Comparison of ENCODE assay signal across 1 cellular context in the genomic region with DNA sequence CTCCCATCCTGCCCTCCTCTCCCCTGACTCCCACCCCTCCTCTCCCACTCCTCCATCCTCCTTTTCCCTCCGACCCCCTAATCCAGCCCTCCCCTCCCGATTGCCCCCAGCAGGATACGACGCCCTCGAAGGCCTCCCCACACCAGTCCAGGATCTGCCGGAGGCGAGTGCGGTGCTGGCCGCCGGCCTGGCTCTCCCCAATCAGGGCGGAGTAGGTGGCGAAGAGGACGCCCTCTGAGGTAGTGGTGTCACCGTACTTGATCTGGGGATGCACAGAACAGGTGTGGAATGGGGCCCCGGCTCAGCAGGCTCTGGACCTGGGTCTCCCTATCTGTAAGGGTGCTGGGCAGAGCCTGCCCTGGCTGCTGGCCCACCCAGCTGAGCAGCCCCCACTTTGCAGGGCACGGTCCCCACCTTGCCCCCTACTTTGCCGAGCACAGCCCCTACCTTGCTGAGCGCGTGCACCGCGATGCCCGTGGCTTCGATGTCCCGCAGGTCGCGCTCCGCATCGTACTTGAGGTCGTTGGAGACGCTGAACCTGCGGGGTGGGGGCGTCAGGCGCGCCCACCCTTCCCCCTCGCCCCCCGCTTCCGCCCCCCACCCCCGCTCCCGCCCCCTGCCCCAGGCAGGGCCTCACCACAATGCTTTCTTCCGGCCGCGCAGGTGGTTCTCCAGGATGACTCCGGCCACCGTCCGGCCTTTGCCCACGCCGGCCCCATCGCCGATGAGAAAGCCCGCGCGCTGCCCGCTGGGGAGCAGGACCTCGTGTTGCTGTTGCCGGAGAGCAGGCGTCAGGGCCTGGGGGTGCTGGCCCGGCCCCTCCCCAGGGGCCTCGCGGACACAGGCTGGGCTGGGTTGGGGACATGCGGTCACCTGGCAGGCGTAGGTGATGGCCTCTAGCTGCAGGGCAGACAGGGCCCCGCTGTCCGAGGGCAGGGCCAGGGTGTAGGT.
TF ChIP-seq lines count a peak whose summit lies in the region.

No MANE protein-coding gene starts in this region.

TF ChIP-seq in HCT116, 20 proteins besides CTCF, POLR2A, EP300 and RAD21:
- TF ChIP-seq CBX3 (IDR thresholded peaks at IDR 0.05; ENCODE audit: low read depth) (no peak), EZH2 (IDR thresholded peaks at IDR 0.05) (no peak), POLR2AphosphoS5 (IDR thresholded peaks at IDR 0.05; ENCODE audit: low read depth, low read length) (no peak), ZFX (IDR thresholded peaks at IDR 0.05) (no peak), ELF1 (IDR thresholded peaks at IDR 0.05; ENCODE audit: borderline replicate concordance, low read depth) (no peak), ZNF274 (IDR thresholded peaks at IDR 0.05; ENCODE audit: low read depth, low read length) (no peak), SP1 (IDR thresholded peaks at IDR 0.05; ENCODE audit: low read depth) (no peak), YY1 (IDR thresholded peaks at IDR 0.05; ENCODE audit: extremely low read depth, insufficient replicate concordance, low read depth, low read length) (no peak)
- TF ChIP-seq, protein P1, sequence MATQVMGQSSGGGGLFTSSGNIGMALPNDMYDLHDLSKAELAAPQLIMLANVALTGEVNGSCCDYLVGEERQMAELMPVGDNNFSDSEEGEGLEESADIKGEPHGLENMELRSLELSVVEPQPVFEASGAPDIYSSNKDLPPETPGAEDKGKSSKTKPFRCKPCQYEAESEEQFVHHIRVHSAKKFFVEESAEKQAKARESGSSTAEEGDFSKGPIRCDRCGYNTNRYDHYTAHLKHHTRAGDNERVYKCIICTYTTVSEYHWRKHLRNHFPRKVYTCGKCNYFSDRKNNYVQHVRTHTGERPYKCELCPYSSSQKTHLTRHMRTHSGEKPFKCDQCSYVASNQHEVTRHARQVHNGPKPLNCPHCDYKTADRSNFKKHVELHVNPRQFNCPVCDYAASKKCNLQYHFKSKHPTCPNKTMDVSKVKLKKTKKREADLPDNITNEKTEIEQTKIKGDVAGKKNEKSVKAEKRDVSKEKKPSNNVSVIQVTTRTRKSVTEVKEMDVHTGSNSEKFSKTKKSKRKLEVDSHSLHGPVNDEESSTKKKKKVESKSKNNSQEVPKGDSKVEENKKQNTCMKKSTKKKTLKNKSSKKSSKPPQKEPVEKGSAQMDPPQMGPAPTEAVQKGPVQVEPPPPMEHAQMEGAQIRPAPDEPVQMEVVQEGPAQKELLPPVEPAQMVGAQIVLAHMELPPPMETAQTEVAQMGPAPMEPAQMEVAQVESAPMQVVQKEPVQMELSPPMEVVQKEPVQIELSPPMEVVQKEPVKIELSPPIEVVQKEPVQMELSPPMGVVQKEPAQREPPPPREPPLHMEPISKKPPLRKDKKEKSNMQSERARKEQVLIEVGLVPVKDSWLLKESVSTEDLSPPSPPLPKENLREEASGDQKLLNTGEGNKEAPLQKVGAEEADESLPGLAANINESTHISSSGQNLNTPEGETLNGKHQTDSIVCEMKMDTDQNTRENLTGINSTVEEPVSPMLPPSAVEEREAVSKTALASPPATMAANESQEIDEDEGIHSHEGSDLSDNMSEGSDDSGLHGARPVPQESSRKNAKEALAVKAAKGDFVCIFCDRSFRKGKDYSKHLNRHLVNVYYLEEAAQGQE (IDR thresholded peaks at IDR 0.05; ENCODE audit: low read depth): no peak
